15 cellular contexts compared by ENCODE assay signal in the genomic region with DNA sequence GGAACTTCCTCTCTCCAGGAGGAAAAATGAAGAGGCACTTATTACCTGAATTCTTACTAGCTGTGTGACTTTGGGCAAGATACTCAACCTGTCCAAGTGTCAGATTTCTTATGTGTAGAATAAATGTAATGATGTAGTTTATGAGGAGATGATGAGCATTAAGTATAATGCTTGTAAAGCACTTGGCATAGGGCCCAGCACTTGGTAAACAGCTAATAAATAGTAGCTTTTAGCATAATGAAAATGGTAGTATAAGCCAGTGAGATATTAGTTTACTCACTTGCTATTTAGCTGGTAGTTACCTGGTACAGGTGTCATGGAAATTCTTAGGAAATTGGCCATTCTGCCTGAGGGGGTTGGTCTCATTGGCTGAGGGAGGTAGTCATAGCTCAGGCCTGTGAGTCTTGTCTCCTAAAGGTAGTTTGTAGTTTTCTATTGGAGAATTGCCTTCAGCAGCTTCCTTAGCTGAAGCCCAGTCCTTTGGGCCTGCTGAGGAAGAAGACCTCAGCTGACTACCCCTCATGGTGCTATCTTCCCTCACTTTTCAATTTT.
"Had no signal": no experiment of that assay in that cellular context is flagged by ENCODE, and none has a peak within 500 bp of the region (broad histone marks: within the 10 kb centered on the region; RNA-seq: fewer than 3 reads in every experiment).

No MANE protein-coding gene starts in this region.

- H3K27ac ChIP-seq: WERI-Rb-1 had no signal

- H3K36me3 ChIP-seq: WERI-Rb-1 had no signal

- DNase-seq: activated CD4-positive, alpha-beta memory T cell treated with anti-CD3 and anti-CD28 coated beads, Interleukin-2, amount 10 ng/mL, durations not matched to agents 7 days and 5 days; activated CD4-positive, alpha-beta T cell treated with anti-CD3 and anti-CD28 coated beads for 4 hours; activated effector memory CD4-positive, alpha-beta T cell treated with anti-CD3 and anti-CD28 coated beads, Interleukin-2, amount 50 U/mL, for 16 hours; activated T-cell treated with anti-CD3 and anti-CD28 coated beads, Interleukin-2, amount 50 U/mL, for 48 hours; amniotic stem cell; central memory CD4-positive, alpha-beta T cell; cortex of kidney; effector CD8-positive, alpha-beta T cell; head of caudate nucleus; immature natural killer cell; nucleus accumbens; posterior cingulate gyrus; stimulated activated CD4-positive, alpha-beta T cell treated with anti-CD3 and anti-CD28 coated beads, Interleukin-2, amount 100 ng/mL, for 48 hours; WERI-Rb-1 had no signal

- ATAC-seq: stimulated activated memory B cell treated with anti-CD40 and anti-IgM and Interleukin-4, amounts not matched to agents 10 μg/mL and 1 μg/mL and 100 μg/mL, for 72 hours had no signal
